Comparison of ENCODE assay signal across 21 cellular contexts in genomic region chr17:49597928-49598655, GRCh38. TPM values are rescaled to one million over a fixed set of nuclear protein-coding genes. Genes with fewer than 3 reads are reported as not detected.
DNase-seq lines count a peak whose midpoint lies in the region; ATAC-seq and TF ChIP-seq lines count a peak whose summit lies in the region.
"Had no signal": no experiment of that assay in that cellular context is flagged by ENCODE, and none has a peak within 500 bp of the region (broad histone marks: within the 10 kb centered on the region; RNA-seq: fewer than 3 reads in every experiment).

No MANE protein-coding gene starts in this region.

- no peak for DNase-seq in activated naive CD4-positive, alpha-beta T cell treated with anti-CD3 and anti-CD28 coated beads, Interleukin-2, amount 50 U/mL, for 72 hours (ENCODE audit: low spot score in 2 of 2)
- DNase-seq in activated naive CD4-positive, alpha-beta T cell treated with anti-CD3 and anti-CD28 coated beads, Interleukin-2, amount 50 U/mL, for 16 hours = no peak
- DNase-seq in choroid plexus epithelial cell (ENCODE audit: low read depth) (peak; percentile 30), right cardiac atrium (no peak), glomerular visceral epithelial cell (ENCODE audit: extremely low spot score) (no peak), SK-N-DZ (ENCODE audit: low spot score) (no peak), NCI-H1105 (lab: John Stamatoyannopoulos, UW) (no peak)
- DNase-seq: 8988T; activated CD8-positive, alpha-beta memory T cell treated with anti-CD3 and anti-CD28 coated beads, Interleukin-2, amount 50 U/mL, for 48 hours; cortex of kidney; glutamatergic neuron; naive thymus-derived CD8-positive, alpha-beta T cell; NCI-H1436; NCI-H2227 treated with DMSO at 0.1 percent for 48 hours; SIG-M5; uterus had no signal

- peaks cover 4 to 7% of the 10 kb centered on the region in 2 donors for H3K36me3 Mint-ChIP-seq in activated naive CD4-positive, alpha-beta T cell treated with anti-CD3 and anti-CD28 coated beads, Interleukin-2, amount 50 U/mL, for 72 hours

- no peak for TF ChIP-seq CTCF in choroid plexus epithelial cell (conservative IDR thresholded peaks at IDR 0.05; ENCODE audit: low read depth, low read length)

- 72% methylated on average over 8 of the region's 8 CpGs for WGBS in right cardiac atrium

- H3K9ac ChIP-seq in stomach smooth muscle (ENCODE audit: low read length in 2 of 2) = peak overlapping the region; percentile 13 to 35
- H3K9ac ChIP-seq: BLaER1 had no signal

- no peaks in the 10 kb centered on the region for H3K27me3 ChIP-seq in right cardiac atrium (ENCODE audit: control insufficient read depth, insufficient read depth)
- H3K27me3 ChIP-seq in stomach smooth muscle (ENCODE audit: control insufficient read depth in 1 of 2, insufficient read depth in 2 of 2, low read length in 2 of 2) = no peaks in the 10 kb centered on the region
- H3K27me3 ChIP-seq: BLaER1, uterus had no signal

- no peaks in the 10 kb centered on the region for H3K9me3 Mint-ChIP-seq in activated naive CD4-positive, alpha-beta T cell treated with anti-CD3 and anti-CD28 coated beads, Interleukin-2, amount 50 U/mL, for 72 hours
- H3K9me3 Mint-ChIP-seq: naive thymus-derived CD8-positive, alpha-beta T cell; stimulated activated naive CD8-positive, alpha-beta T cell treated with anti-CD3 and anti-CD28 coated beads, Interleukin-15, Interleukin-2, amounts not matched to agents 100 ng/mL and 50 ng/mL, for 24 hours; T-helper 1 cell treated with Interleukin-12 subunit alpha and Interleukin-12 subunit beta and Interleukin-4 antibody, amounts not matched to agents 30 μg/mL and 1 μg/mL, for 36 hours had no signal

- no peak for ATAC-seq in activated naive CD4-positive, alpha-beta T cell treated with anti-CD3 and anti-CD28 coated beads, Interleukin-2, amount 50 U/mL, for 72 hours
- peak; percentile 19 to 33 for ATAC-seq in right cardiac atrium
- ATAC-seq: naive thymus-derived CD8-positive, alpha-beta T cell had no signal

- intact Hi-C loops in right cardiac atrium (cut with DNase I) = no loop called here

- H3K4me3 ChIP-seq in choroid plexus epithelial cell (ENCODE audit: low read depth, low read length) (no peak overlapping the region), right cardiac atrium (ENCODE audit: low read length) (no peak overlapping the region), stomach smooth muscle (ENCODE audit: low read length in 2 of 2) (no peak overlapping the region)
- H3K4me3 ChIP-seq: BLaER1, skin epidermis, uterus had no signal

- peaks cover 2% of the 10 kb centered on the region for H3K4me1 ChIP-seq in right cardiac atrium (ENCODE audit: control insufficient read depth, insufficient read depth, low read length)
- peaks cover 20% of the 10 kb centered on the region for H3K4me1 ChIP-seq in stomach smooth muscle (ENCODE audit: control insufficient read depth, insufficient read depth, low read length)

- H3K36me3 ChIP-seq in stomach smooth muscle (ENCODE audit: control insufficient read depth in 2 of 2, insufficient read depth in 2 of 2, low read length in 2 of 2) = peaks cover 65 to 69% of the 10 kb centered on the region in 2 donors
- H3K36me3 ChIP-seq: uterus had no signal

- peak overlapping the region; percentile 7 to 15 for H3K27ac Mint-ChIP-seq in activated naive CD4-positive, alpha-beta T cell treated with anti-CD3 and anti-CD28 coated beads, Interleukin-2, amount 50 U/mL, for 72 hours
- H3K27ac Mint-ChIP-seq: stimulated activated naive CD8-positive, alpha-beta T cell treated with anti-CD3 and anti-CD28 coated beads, Interleukin-15, Interleukin-2, amounts not matched to agents 100 ng/mL and 50 ng/mL, for 24 hours; T-helper 1 cell treated with Interleukin-12 subunit alpha and Interleukin-12 subunit beta and Interleukin-4 antibody, amounts not matched to agents 30 μg/mL and 1 μg/mL, for 36 hours had no signal

- no peak overlapping the region for H3K27ac ChIP-seq in right cardiac atrium (ENCODE audit: low read length)
- H3K27ac ChIP-seq in stomach smooth muscle (ENCODE audit: low read length) = peak overlapping the region; percentile 49
- H3K27ac ChIP-seq: BLaER1, skin epidermis had no signal

- no peaks in the 10 kb centered on the region for H3K9me3 ChIP-seq in right cardiac atrium (ENCODE audit: control insufficient read depth, low read length)
- no peaks in the 10 kb centered on the region for H3K9me3 ChIP-seq in stomach smooth muscle (ENCODE audit: control insufficient read depth in 2 of 2, low read length in 2 of 2)
- H3K9me3 ChIP-seq: BLaER1, uterus had no signal

RNA-seq across cellular contexts. Expression of gene NXPH3, which starts 22.4 kb away (rescaled TPM):
- under 1 TPM; 0.14 to 0.23 TPM for total RNA-seq in activated naive CD4-positive, alpha-beta T cell treated with anti-CD3 and anti-CD28 coated beads, Interleukin-2, amount 50 U/mL, for 72 hours
- 1 to 10 TPM; 3.8 to 6.5 (median 4.9) TPM for total RNA-seq in right cardiac atrium
- 5.9 TPM for polyA plus RNA-seq in right cardiac atrium
- 0.44 and 0.58 TPM in 2 replicates for polyA plus RNA-seq in SK-N-DZ (2014; cell fraction: cytosol; rRNA removed)
- not detected in 2 replicates for polyA plus RNA-seq in SK-N-DZ (2014; cell fraction: nucleus; rRNA removed)
- total RNA-seq: naive thymus-derived CD8-positive, alpha-beta T cell had no signal
- polyA plus RNA-seq: naive thymus-derived CD8-positive, alpha-beta T cell had no signal

Comparison
In these comparisons a context has a peak if more than half of its experiments do, and no peak if none do; other contexts are left out.
1. ATAC-seq: peak in right cardiac atrium (2 of 2); none in activated naive CD4-positive, alpha-beta T cell treated with anti-CD3 and anti-CD28 coated beads, Interleukin-2, amount 50 U/mL, for 72 hours (0 of 2).